ENCODE assay signal across 1 cellular context in genomic region chr19:38706792-38707511, GRCh38.
TF ChIP-seq lines count a peak whose summit lies in the region.

No MANE protein-coding gene starts in this region.

TF ChIP-seq in H1, 55 proteins besides CTCF, POLR2A, EP300 and RAD21:
- TF ChIP-seq ZNF274 (IDR thresholded peaks at IDR 0.05; ENCODE audit: borderline replicate concordance, extremely low read depth, low read length) (no peak), SUZ12 (IDR thresholded peaks at IDR 0.05; ENCODE audit: low read length) (no peak), YY1 (IDR thresholded peaks at IDR 0.05; ENCODE audit: low read depth, low read length) (no peak), CBX5 (IDR thresholded peaks at IDR 0.05; ENCODE audit: low read depth, low read length) (no peak), BACH1 (IDR thresholded peaks at IDR 0.05; ENCODE audit: low read length) (no peak), SIRT6 (IDR thresholded peaks at IDR 0.05; ENCODE audit: low read length) (no peak), CTBP2 (IDR thresholded peaks at IDR 0.05; ENCODE audit: borderline replicate concordance, insufficient read depth, insufficient read length, low read length) (no peak), SAP30 (IDR thresholded peaks at IDR 0.05; ENCODE audit: insufficient read depth, insufficient replicate concordance, low read length) (no peak), GABPA (IDR thresholded peaks at IDR 0.05; ENCODE audit: borderline replicate concordance, insufficient read depth, low read length) (no peak), EGR1 (IDR thresholded peaks at IDR 0.05; ENCODE audit: borderline replicate concordance, low read depth, low read length) (no peak), MAFK (IDR thresholded peaks at IDR 0.05; ENCODE audit: low read depth, low read length) (no peak), RNF2 (IDR thresholded peaks at IDR 0.05; ENCODE audit: borderline replicate concordance, low read depth, low read length, missing control alignments, poor library complexity, severe bottlenecking) (no peak), E2F6 (IDR thresholded peaks at IDR 0.05) (no peak), TCF12 (IDR thresholded peaks at IDR 0.05; ENCODE audit: low read depth, low read length) (no peak), ATF2 (IDR thresholded peaks at IDR 0.05; ENCODE audit: low read length) (no peak), RXRA (IDR thresholded peaks at IDR 0.05; ENCODE audit: insufficient read depth, low read depth, low read length) (no peak), NRF1 (IDR thresholded peaks at IDR 0.05; ENCODE audit: low read depth, low read length) (no peak)
- TF ChIP-seq, protein P1, sequence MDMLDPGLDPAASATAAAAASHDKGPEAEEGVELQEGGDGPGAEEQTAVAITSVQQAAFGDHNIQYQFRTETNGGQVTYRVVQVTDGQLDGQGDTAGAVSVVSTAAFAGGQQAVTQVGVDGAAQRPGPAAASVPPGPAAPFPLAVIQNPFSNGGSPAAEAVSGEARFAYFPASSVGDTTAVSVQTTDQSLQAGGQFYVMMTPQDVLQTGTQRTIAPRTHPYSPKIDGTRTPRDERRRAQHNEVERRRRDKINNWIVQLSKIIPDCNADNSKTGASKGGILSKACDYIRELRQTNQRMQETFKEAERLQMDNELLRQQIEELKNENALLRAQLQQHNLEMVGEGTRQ (IDR thresholded peaks at IDR 0.05; ENCODE audit: low read length) = no peak
- TF ChIP-seq, protein P2, sequence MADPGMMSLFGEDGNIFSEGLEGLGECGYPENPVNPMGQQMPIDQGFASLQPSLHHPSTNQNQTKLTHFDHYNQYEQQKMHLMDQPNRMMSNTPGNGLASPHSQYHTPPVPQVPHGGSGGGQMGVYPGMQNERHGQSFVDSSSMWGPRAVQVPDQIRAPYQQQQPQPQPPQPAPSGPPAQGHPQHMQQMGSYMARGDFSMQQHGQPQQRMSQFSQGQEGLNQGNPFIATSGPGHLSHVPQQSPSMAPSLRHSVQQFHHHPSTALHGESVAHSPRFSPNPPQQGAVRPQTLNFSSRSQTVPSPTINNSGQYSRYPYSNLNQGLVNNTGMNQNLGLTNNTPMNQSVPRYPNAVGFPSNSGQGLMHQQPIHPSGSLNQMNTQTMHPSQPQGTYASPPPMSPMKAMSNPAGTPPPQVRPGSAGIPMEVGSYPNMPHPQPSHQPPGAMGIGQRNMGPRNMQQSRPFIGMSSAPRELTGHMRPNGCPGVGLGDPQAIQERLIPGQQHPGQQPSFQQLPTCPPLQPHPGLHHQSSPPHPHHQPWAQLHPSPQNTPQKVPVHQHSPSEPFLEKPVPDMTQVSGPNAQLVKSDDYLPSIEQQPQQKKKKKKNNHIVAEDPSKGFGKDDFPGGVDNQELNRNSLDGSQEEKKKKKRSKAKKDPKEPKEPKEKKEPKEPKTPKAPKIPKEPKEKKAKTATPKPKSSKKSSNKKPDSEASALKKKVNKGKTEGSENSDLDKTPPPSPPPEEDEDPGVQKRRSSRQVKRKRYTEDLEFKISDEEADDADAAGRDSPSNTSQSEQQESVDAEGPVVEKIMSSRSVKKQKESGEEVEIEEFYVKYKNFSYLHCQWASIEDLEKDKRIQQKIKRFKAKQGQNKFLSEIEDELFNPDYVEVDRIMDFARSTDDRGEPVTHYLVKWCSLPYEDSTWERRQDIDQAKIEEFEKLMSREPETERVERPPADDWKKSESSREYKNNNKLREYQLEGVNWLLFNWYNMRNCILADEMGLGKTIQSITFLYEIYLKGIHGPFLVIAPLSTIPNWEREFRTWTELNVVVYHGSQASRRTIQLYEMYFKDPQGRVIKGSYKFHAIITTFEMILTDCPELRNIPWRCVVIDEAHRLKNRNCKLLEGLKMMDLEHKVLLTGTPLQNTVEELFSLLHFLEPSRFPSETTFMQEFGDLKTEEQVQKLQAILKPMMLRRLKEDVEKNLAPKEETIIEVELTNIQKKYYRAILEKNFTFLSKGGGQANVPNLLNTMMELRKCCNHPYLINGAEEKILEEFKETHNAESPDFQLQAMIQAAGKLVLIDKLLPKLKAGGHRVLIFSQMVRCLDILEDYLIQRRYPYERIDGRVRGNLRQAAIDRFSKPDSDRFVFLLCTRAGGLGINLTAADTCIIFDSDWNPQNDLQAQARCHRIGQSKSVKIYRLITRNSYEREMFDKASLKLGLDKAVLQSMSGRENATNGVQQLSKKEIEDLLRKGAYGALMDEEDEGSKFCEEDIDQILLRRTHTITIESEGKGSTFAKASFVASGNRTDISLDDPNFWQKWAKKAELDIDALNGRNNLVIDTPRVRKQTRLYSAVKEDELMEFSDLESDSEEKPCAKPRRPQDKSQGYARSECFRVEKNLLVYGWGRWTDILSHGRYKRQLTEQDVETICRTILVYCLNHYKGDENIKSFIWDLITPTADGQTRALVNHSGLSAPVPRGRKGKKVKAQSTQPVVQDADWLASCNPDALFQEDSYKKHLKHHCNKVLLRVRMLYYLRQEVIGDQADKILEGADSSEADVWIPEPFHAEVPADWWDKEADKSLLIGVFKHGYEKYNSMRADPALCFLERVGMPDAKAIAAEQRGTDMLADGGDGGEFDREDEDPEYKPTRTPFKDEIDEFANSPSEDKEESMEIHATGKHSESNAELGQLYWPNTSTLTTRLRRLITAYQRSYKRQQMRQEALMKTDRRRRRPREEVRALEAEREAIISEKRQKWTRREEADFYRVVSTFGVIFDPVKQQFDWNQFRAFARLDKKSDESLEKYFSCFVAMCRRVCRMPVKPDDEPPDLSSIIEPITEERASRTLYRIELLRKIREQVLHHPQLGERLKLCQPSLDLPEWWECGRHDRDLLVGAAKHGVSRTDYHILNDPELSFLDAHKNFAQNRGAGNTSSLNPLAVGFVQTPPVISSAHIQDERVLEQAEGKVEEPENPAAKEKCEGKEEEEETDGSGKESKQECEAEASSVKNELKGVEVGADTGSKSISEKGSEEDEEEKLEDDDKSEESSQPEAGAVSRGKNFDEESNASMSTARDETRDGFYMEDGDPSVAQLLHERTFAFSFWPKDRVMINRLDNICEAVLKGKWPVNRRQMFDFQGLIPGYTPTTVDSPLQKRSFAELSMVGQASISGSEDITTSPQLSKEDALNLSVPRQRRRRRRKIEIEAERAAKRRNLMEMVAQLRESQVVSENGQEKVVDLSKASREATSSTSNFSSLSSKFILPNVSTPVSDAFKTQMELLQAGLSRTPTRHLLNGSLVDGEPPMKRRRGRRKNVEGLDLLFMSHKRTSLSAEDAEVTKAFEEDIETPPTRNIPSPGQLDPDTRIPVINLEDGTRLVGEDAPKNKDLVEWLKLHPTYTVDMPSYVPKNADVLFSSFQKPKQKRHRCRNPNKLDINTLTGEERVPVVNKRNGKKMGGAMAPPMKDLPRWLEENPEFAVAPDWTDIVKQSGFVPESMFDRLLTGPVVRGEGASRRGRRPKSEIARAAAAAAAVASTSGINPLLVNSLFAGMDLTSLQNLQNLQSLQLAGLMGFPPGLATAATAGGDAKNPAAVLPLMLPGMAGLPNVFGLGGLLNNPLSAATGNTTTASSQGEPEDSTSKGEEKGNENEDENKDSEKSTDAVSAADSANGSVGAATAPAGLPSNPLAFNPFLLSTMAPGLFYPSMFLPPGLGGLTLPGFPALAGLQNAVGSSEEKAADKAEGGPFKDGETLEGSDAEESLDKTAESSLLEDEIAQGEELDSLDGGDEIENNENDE (IDR thresholded peaks at IDR 0.05; ENCODE audit: insufficient replicate concordance, low read length) = no peak
TF ChIP-seq in H1: peak in this region for 0.
